In the genomic region with DNA sequence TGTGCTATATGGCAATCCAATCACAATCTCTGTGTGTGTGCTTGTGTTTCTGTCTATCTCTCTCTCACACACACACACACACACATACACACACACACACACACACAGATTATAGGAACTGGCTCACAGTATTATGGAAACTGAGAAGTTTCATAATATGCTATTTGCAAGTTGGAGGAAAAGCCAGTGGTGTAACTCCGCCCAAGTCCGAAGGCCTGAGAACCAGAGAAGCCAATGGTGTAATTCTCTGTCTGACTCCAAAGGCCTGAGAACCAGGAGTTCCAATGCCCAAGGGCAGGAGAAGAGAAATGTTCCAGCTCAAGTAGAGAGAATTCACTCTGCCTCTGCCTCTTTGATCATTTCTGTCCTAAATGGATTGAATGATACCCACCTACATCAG, we compare ENCODE assay signal across 6 cellular contexts. TPM values are rescaled to one million over a fixed set of nuclear protein-coding genes. Genes with fewer than 3 reads are reported as not detected.
"Had no signal": no experiment of that assay in that cellular context is flagged by ENCODE, and none has a peak within 500 bp of the region (broad histone marks: within the 10 kb centered on the region; RNA-seq: fewer than 3 reads in every experiment).

No MANE protein-coding gene starts in this region.

- H3K4me3 ChIP-seq: GM23338, K562 had no signal

- DNase-seq: H9, HCEC 1CT, IMR-90 had no signal

- H3K4me2 ChIP-seq: GM23338 had no signal

- H2AFZ ChIP-seq: GM23338 had no signal

- H3K4me3 Mint-ChIP-seq: GM23338, H9 had no signal

- ATAC-seq: GM23338, K562 had no signal

- H3K4me1 Mint-ChIP-seq: GM23338, H9 had no signal

- H3K27ac Mint-ChIP-seq: GM23338, H9 had no signal

RNA-seq across cellular contexts. Expression of gene GLYATL2, which starts 37.1 kb away (rescaled TPM):
- total RNA-seq: H9, HT-29, K562 had no signal
- polyA plus RNA-seq: K562 had no signal
